Comparison of ENCODE assay signal across 11 cellular contexts in genomic region chr16:19115148-19116021, GRCh38. TPM values are rescaled to one million over a fixed set of nuclear protein-coding genes. Genes with fewer than 3 reads are reported as not detected.
DNase-seq lines count a peak whose midpoint lies in the region; ATAC-seq, FAIRE-seq and TF ChIP-seq lines count a peak whose summit lies in the region.
"Had no signal": no experiment of that assay in that cellular context is flagged by ENCODE, and none has a peak within 500 bp of the region (broad histone marks: within the 10 kb centered on the region; RNA-seq: fewer than 3 reads in every experiment).

No MANE protein-coding gene starts in this region.

- peaks cover 52% of the 10 kb centered on the region for H3K4me1 Mint-ChIP-seq in nephron progenitor cell
- peaks cover 19% of the 10 kb centered on the region for H3K4me1 Mint-ChIP-seq in CD4-positive, alpha-beta T cell (ENCODE audit: low read depth)

- H3K27me3 Mint-ChIP-seq in nephron progenitor cell (ENCODE audit: low read depth, poor library complexity), result no peaks in the 10 kb centered on the region
- H3K27me3 Mint-ChIP-seq in CD4-positive, alpha-beta T cell, result peaks cover 51% of the 10 kb centered on the region

- TF ChIP-seq CTCF in A549 (IDR thresholded peaks at IDR 0.05) (no peak), PC-3 (conservative IDR thresholded peaks at IDR 0.05; ENCODE audit: low read depth, low read length) (0 out of 2 replicates have a peak, but pooled peaks have one; percentile 13), esophagus muscularis mucosa (IDR thresholded peaks at IDR 0.05) (peak in 1 of 3 experiments; percentile 22), nephron progenitor cell (IDR thresholded peaks at IDR 0.05) (no peak)
- TF ChIP-seq CTCF in CD4-positive, alpha-beta T cell (IDR thresholded peaks at IDR 0.05), result no peak

- no peak for FAIRE-seq in A549 (lab: Jason Lieb, UNC)

- H3K27ac Mint-ChIP-seq in nephron progenitor cell, result no peak overlapping the region
- H3K27ac Mint-ChIP-seq in CD4-positive, alpha-beta T cell, result no peak overlapping the region
- H3K27ac Mint-ChIP-seq: activated naive CD4-positive, alpha-beta T cell treated with anti-CD3 and anti-CD28 coated beads, Interleukin-2, amount 50 U/mL, for 24 hours had no signal

- H2AFZ ChIP-seq in PC-3 (ENCODE audit: low read length), result no peak overlapping the region

- no peaks in the 10 kb centered on the region for H3K9me2 ChIP-seq in PC-3 (replicated peaks; ENCODE audit: low read length)

- TF ChIP-seq EP300 in A549 (IDR thresholded peaks at IDR 0.05), result no peak
- no peak for TF ChIP-seq EP300 in esophagus muscularis mucosa (IDR thresholded peaks at IDR 0.05)

- no peaks in the 10 kb centered on the region for H3K27me3 ChIP-seq in PC-3 (ENCODE audit: low read length)
- H3K27me3 ChIP-seq in esophagus muscularis mucosa, result no peaks in the 10 kb centered on the region
- peaks cover 22% of the 10 kb centered on the region for H3K27me3 ChIP-seq in CD4-positive, alpha-beta T cell (ENCODE audit: control insufficient read depth, insufficient read depth, low read length)

- intact Hi-C loops in PC-3 (cut with micrococcal nuclease), result loop anchor here (10.0 kb wide), 1 partner anchor 49 kb away; the partner anchor contains the start of gene SYT17
- intact Hi-C loops in esophagus muscularis mucosa (cut with DNase I), result no loop called here
- intact Hi-C loops in CD4-positive, alpha-beta T cell (cut with DNase I, micrococcal nuclease), result no loop called here

- no TSS peak for BruUV-seq in PC-3 (replicated peaks; lab: Mats Ljungman, UMichigan)

- peak overlapping the region; percentile 92 to 96; a peak in 4 of 6 replicates for H3K27ac ChIP-seq in A549
- no peak overlapping the region; the same call in 1 of the 2 replicates for H3K27ac ChIP-seq in PC-3 (ENCODE audit: low read length)
- H3K27ac ChIP-seq in esophagus muscularis mucosa (replicated peaks in 1 of 4), result peak overlapping the region; percentile 91 to 99 (median 96)
- no peak overlapping the region for H3K27ac ChIP-seq in CD4-positive, alpha-beta T cell (ENCODE audit: low read depth, low read length)

- no peak for TF ChIP-seq RAD21 in A549 (conservative IDR thresholded peaks at IDR 0.05 in 1 of 2, IDR thresholded peaks at IDR 0.05 in 1 of 2)

- peaks cover 5% of the 10 kb centered on the region for H3K36me3 Mint-ChIP-seq in nephron progenitor cell (ENCODE audit: low read depth)
- H3K36me3 Mint-ChIP-seq in CD4-positive, alpha-beta T cell (ENCODE audit: low read depth), result no peaks in the 10 kb centered on the region
- H3K36me3 Mint-ChIP-seq: activated naive CD4-positive, alpha-beta T cell treated with anti-CD3 and anti-CD28 coated beads, Interleukin-2, amount 50 U/mL, for 24 hours had no signal

- peaks cover 16% of the 10 kb centered on the region for H3F3A ChIP-seq in PC-3 (ENCODE audit: low read length, unreplicated experiment)

- no peaks in the 10 kb centered on the region; the same call in 1 of the 2 replicates for H3K36me3 ChIP-seq in PC-3 (ENCODE audit: low read depth, low read length)
- peaks cover 0 to 26% (median 22%) of the 10 kb centered on the region in 4 donors for H3K36me3 ChIP-seq in esophagus muscularis mucosa

- H3K9me3 ChIP-seq in A549 (no peaks in the 10 kb centered on the region), PC-3 (ENCODE audit: low read length) (no peaks in the 10 kb centered on the region), esophagus muscularis mucosa (no peaks in the 10 kb centered on the region)
- H3K9me3 ChIP-seq in CD4-positive, alpha-beta T cell (ENCODE audit: control insufficient read depth, low read length), result no peaks in the 10 kb centered on the region

- ATAC-seq in A549 (no peak), PC-3 (no peak), HG03025 (IDR thresholded peaks at IDR 0.05; ENCODE audit: low FRiP score, unreplicated experiment) (no peak), GM18520 (IDR thresholded peaks at IDR 0.05; ENCODE audit: unreplicated experiment) (no peak)
- no peak for ATAC-seq in CD4-positive, alpha-beta T cell (ENCODE audit: poor library complexity)

- peak overlapping the region; percentile 67 for H3K4me3 ChIP-seq in A549
- peak overlapping the region; percentile 76 for H3K4me3 ChIP-seq in PC-3 (ENCODE audit: low read length)
- peak overlapping the region; percentile 78 to 96 (median 84) for H3K4me3 ChIP-seq in esophagus muscularis mucosa

- peaks cover 19% of the 10 kb centered on the region; the same call in 1 of the 2 replicates for H4K20me1 ChIP-seq in PC-3 (ENCODE audit: low read length)

- CTCF ChIA-PET in A549 (lab: Yijun Ruan, JAX) (interaction anchor here (0.5 to 12.5 kb wide), 7 partner anchors 9 to 381 kb away, joined by 3 to 114 read pairs (median 4); no protein-coding TSS in a partner anchor), PC-3 (lab: Charles Lee) (no interaction called here)
- CTCF ChIA-PET in CD4-positive, alpha-beta T cell (lab: Charles Lee), result no interaction called here

- H3K4me1 ChIP-seq in A549, result peaks cover 83% of the 10 kb centered on the region
- peaks cover 64% of the 10 kb centered on the region for H3K4me1 ChIP-seq in PC-3 (ENCODE audit: insufficient read depth, low read length)
- peaks cover 63 to 74% (median 74%) of the 10 kb centered on the region in 4 donors for H3K4me1 ChIP-seq in esophagus muscularis mucosa

- no peaks in the 10 kb centered on the region for H3K9me3 Mint-ChIP-seq in nephron progenitor cell
- no peaks in the 10 kb centered on the region for H3K9me3 Mint-ChIP-seq in CD4-positive, alpha-beta T cell
- H3K9me3 Mint-ChIP-seq: activated naive CD4-positive, alpha-beta T cell treated with anti-CD3 and anti-CD28 coated beads, Interleukin-2, amount 50 U/mL, for 24 hours had no signal

- TF ChIP-seq POLR2A in A549 (IDR thresholded peaks at IDR 0.05; ENCODE audit: low read length) (no peak), esophagus muscularis mucosa (IDR thresholded peaks at IDR 0.05; ENCODE audit: low read depth) (no peak)

- peak overlapping the region; percentile 65 for H3K4me3 Mint-ChIP-seq in nephron progenitor cell
- no peak overlapping the region for H3K4me3 Mint-ChIP-seq in CD4-positive, alpha-beta T cell
- H3K4me3 Mint-ChIP-seq: activated naive CD4-positive, alpha-beta T cell treated with anti-CD3 and anti-CD28 coated beads, Interleukin-2, amount 50 U/mL, for 24 hours had no signal

- 91% methylated on average over 46 of the region's 50 CpGs for WGBS in A549 (ENCODE audit: missing lambda C conversion rate)
- 72% methylated on average over 14 of the region's 50 CpGs for WGBS in esophagus muscularis mucosa

- DNase-seq in A549 (ENCODE audit: low read depth in 1 of 2, low spot score in 1 of 2) (no peak), PC-3 (no peak), esophagus muscularis mucosa (ENCODE audit: extremely low spot score) (no peak), nephron progenitor cell (no peak), GM03348 (ENCODE audit: low spot score) (no peak)
- no peak for DNase-seq in CD4-positive, alpha-beta T cell
- DNase-seq: midbrain had no signal

- H3K4me2 ChIP-seq in A549 (peak overlapping the region; percentile 85), PC-3 (ENCODE audit: low read length) (peak overlapping the region; percentile 92)

- peak overlapping the region; percentile 94 for H3K9ac ChIP-seq in PC-3 (ENCODE audit: low read length)

- POLR2A ChIA-PET in A549 (lab: Yijun Ruan, JAX), result no interaction called here
- POLR2A ChIA-PET in PC-3 (lab: Charles Lee; ENCODE audit: unreplicated experiment), result interaction anchor here (0.5 kb wide), 1 partner anchor 19 kb away, joined by 16 read pairs; no protein-coding TSS in a partner anchor
- POLR2A ChIA-PET in CD4-positive, alpha-beta T cell (lab: Charles Lee), result no interaction called here

- H3K79me2 ChIP-seq in PC-3 (ENCODE audit: low read length), result peaks cover 60% of the 10 kb centered on the region

TF ChIP-seq in A549, 52 proteins besides CTCF, POLR2A, EP300 and RAD21 (continues in another document):
- no peak for TF ChIP-seq ATOH8 (CRISPR knock-in tag; IDR thresholded peaks at IDR 0.05; ENCODE audit: low read depth)
- no peak for TF ChIP-seq GATA3 (IDR thresholded peaks at IDR 0.05; ENCODE audit: borderline replicate concordance)
- TF ChIP-seq TFCP2L1 (CRISPR knock-in tag; IDR thresholded peaks at IDR 0.05), result no peak
- TF ChIP-seq POLR2AphosphoS2 (conservative IDR thresholded peaks at IDR 0.05; ENCODE audit: low read length), result no peak
- no peak for TF ChIP-seq CBX2 (IDR thresholded peaks at IDR 0.05; ENCODE audit: borderline replicate concordance, low read depth)
- TF ChIP-seq FOXS1 (CRISPR knock-in tag; IDR thresholded peaks at IDR 0.05), result no peak

RNA-seq across cellular contexts. Expression of gene ITPRIPL2, which starts 1.6 kb away (rescaled TPM):
- polyA plus RNA-seq in A549 (2011; rRNA removed) (17.5 and 18.3 TPM in 2 replicates), A549 (2017; fragmentation: RNase III; extraction: RNeasy Plus Mini Kit Qiagen cat#74134 plus additional on column Dnase treatment) (14.7 to 16.3 TPM (median 15.5 TPM) in 3 replicates)
- polyA plus RNA-seq in A549 (2012; cell fraction: cytosol; rRNA removed), result 7.2 and 13.0 TPM in 2 replicates
- polyA plus RNA-seq in A549 (2012; cell fraction: nucleus; rRNA removed), result 13.5 and 18.8 TPM in 2 replicates
- 16.8 and 17.3 TPM in 2 replicates for polyA minus RNA-seq in A549 (2011; rRNA and poly(A)+ RNA removed)
- total RNA-seq in PC-3 (2014; rRNA removed) (21.6 and 31.5 TPM in 2 replicates), esophagus muscularis mucosa (100 to 1,000 TPM in 1 of 4 donors, 10 to 100 TPM in 3; 56.1 to 111 (median 83.2) TPM)
- under 1 TPM; 0.31 to 0.36 TPM for total RNA-seq in CD4-positive, alpha-beta T cell

RNA-seq across cellular contexts. Expression of gene COQ7, which starts 48.0 kb away (rescaled TPM):
- polyA plus RNA-seq in A549 (2011; rRNA removed) (17.9 and 23.8 TPM in 2 replicates), A549 (2017; fragmentation: RNase III; extraction: RNeasy Plus Mini Kit Qiagen cat#74134 plus additional on column Dnase treatment) (15.9 to 18.5 TPM (median 16.3 TPM) in 3 replicates)
- polyA plus RNA-seq in A549 (2012; cell fraction: cytosol; rRNA removed), result 19.4 and 23.1 TPM in 2 replicates
- 10.5 and 14.7 TPM in 2 replicates for polyA plus RNA-seq in A549 (2012; cell fraction: nucleus; rRNA removed)
- polyA minus RNA-seq in A549 (2011; rRNA and poly(A)+ RNA removed), result 16.9 and 20.4 TPM in 2 replicates
- total RNA-seq in PC-3 (2014; rRNA removed) (12.2 and 25.0 TPM in 2 replicates), esophagus muscularis mucosa (10 to 100 TPM; 19.1 to 31.2 (median 28.8) TPM)
- 1 to 10 TPM; 7.9 to 9.1 TPM for total RNA-seq in CD4-positive, alpha-beta T cell

RNA-seq across cellular contexts. Expression of gene SYT17, which starts 52.7 kb away (rescaled TPM):
- 18.7 and 28.1 TPM in 2 replicates for polyA plus RNA-seq in A549 (2011; rRNA removed)
- 30.4 and 32.1 TPM in 2 replicates for polyA plus RNA-seq in A549 (2012; cell fraction: cytosol; rRNA removed)
- 43.8 and 51.1 TPM in 2 replicates for polyA plus RNA-seq in A549 (2012; cell fraction: nucleus; rRNA removed)
- 8.3 to 10.7 TPM (median 9.8 TPM) in 3 replicates for polyA plus RNA-seq in A549 (2017; fragmentation: RNase III; extraction: RNeasy Plus Mini Kit Qiagen cat#74134 plus additional on column Dnase treatment)
- 42.4 and 65.7 TPM in 2 replicates for polyA minus RNA-seq in A549 (2011; rRNA and poly(A)+ RNA removed)
- total RNA-seq in PC-3 (2014; rRNA removed), result 10.8 and 11.8 TPM in 2 replicates
- total RNA-seq in esophagus muscularis mucosa, result 1 to 10 TPM; 5.0 to 8.7 (median 6.2) TPM
- not detected for total RNA-seq in CD4-positive, alpha-beta T cell
- total RNA-seq: LHCN-M2 had no signal

Comparison
In these comparisons a context has a peak if more than half of its experiments do, and no peak if none do; other contexts are left out.
1. H3K27ac ChIP-seq: peak in A549 (2 of 2) and esophagus muscularis mucosa (4 of 4); none in PC-3 (single experiment) and CD4-positive, alpha-beta T cell (single experiment).
2. RNA of gene ITPRIPL2, which starts 1.6 kb away (total RNA-seq): 56.1 to 111 TPM in esophagus muscularis mucosa and 21.6 to 31.5 TPM in PC-3; 0.31 to 0.36 TPM in CD4-positive, alpha-beta T cell; every median in the first group is over 10 times any median in the second.
3. RNA of gene SYT17, which starts 52.7 kb away (total RNA-seq): 10.8 to 11.8 TPM in PC-3 and 5.0 to 8.7 TPM in esophagus muscularis mucosa; not detected in CD4-positive, alpha-beta T cell; every median in the first group is over 4 times any median in the second.
4. Peak in every context shown above with its lines, with median percentiles within 50 percentile points of each other: H3K4me3 ChIP-seq.